Comparison of ENCODE assay signal across 18 cellular contexts in genomic region chr7:64875658-64876406, GRCh38. TPM values are rescaled to one million over a fixed set of nuclear protein-coding genes. Genes with fewer than 3 reads are reported as not detected.
DNase-seq lines count a peak whose midpoint lies in the region; ATAC-seq and TF ChIP-seq lines count a peak whose summit lies in the region.
"Had no signal": no experiment of that assay in that cellular context is flagged by ENCODE, and none has a peak within 500 bp of the region (broad histone marks: within the 10 kb centered on the region; RNA-seq: fewer than 3 reads in every experiment).

No MANE protein-coding gene starts in this region.

- peak; percentile 36 for DNase-seq in activated effector memory CD4-positive, alpha-beta T cell treated with anti-CD3 and anti-CD28 coated beads, Interleukin-2, amount 50 U/mL, for 16 hours
- DNase-seq in activated effector memory CD4-positive, alpha-beta T cell treated with Interleukin-2 at 50 U/mL for 16 hours, result no peak
- DNase-seq in GM13977 (ENCODE audit: low spot score) (peak; percentile 10), mucosa of gallbladder (ENCODE audit: low spot score) (peak; percentile 7), T-helper 17 cell (no peak), sciatic nerve (ENCODE audit: low spot score) (no peak), WTC11 (ENCODE audit: low spot score) (no peak)
- DNase-seq: AML-193, MM.1S, NCI-H1092, NCI-H1436 treated with DMSO at 0.1 percent for 48 hours, NCI-H2029 treated with DMSO at 0.1 percent for 48 hours, NCI-H2171, PC-3, RPMI8226, SIG-M5 had no signal

- intact Hi-C loops in sciatic nerve (cut with DNase I), result no loop called here

- H3K9me3 Mint-ChIP-seq in WTC11, result peaks cover 33% of the 10 kb centered on the region

- ATAC-seq in T-helper 17 cell (no peak), sciatic nerve (no peak), WTC11 (no peak)
- ATAC-seq: GM23338, HCT116, PC-3 had no signal

- in situ Hi-C loops in GM13977 (cut with MboI; ENCODE audit: low pct_unique_long_range_greater_than_20kb, low sequenced_read_pairs, unreplicated experiment), result no loop called here

- no peaks in the 10 kb centered on the region for H3K9me3 ChIP-seq in T-helper 17 cell (ENCODE audit: control insufficient read depth, low read length, poor library complexity, severe bottlenecking)

- peaks cover 59% of the 10 kb centered on the region for H3K27me3 Mint-ChIP-seq in T-helper 17 cell
- H3K27me3 Mint-ChIP-seq in WTC11 (ENCODE audit: low read depth), result peaks cover 43% of the 10 kb centered on the region

- H3K36me3 Mint-ChIP-seq in T-helper 17 cell (ENCODE audit: low read depth) (no peaks in the 10 kb centered on the region), WTC11 (peaks cover 22% of the 10 kb centered on the region)

- no peak for TF ChIP-seq CTCF in GM13977 (IDR thresholded peaks at IDR 0.05; ENCODE audit: extremely low read depth, insufficient read depth, missing control alignments)
- no peak for TF ChIP-seq CTCF in WTC11 (IDR thresholded peaks at IDR 0.05)

- no peak overlapping the region for H3K4me3 Mint-ChIP-seq in T-helper 17 cell
- no peak overlapping the region for H3K4me3 Mint-ChIP-seq in WTC11
- H3K4me3 Mint-ChIP-seq: GM23338 had no signal

- CTCF ChIA-PET in WTC11 (lab: Charles Lee), result no interaction called here

- POLR2A ChIA-PET in WTC11 (lab: Charles Lee), result no interaction called here

- peaks cover 13% of the 10 kb centered on the region for H3K4me1 Mint-ChIP-seq in T-helper 17 cell
- peaks cover 2% of the 10 kb centered on the region; the same call in 1 of the 2 replicates for H3K4me1 Mint-ChIP-seq in WTC11
- H3K4me1 Mint-ChIP-seq: GM23338 had no signal

- H3K27ac Mint-ChIP-seq in T-helper 17 cell (no peak overlapping the region), WTC11 (no peak overlapping the region)
- H3K27ac Mint-ChIP-seq: GM23338 had no signal

TF ChIP-seq in WTC11, 78 proteins besides CTCF, POLR2A, EP300 and RAD21:
- TF ChIP-seq RELA (CRISPR knock-in tag; IDR thresholded peaks at IDR 0.05; ENCODE audit: borderline replicate concordance) (no peak), ATF2 (CRISPR knock-in tag; IDR thresholded peaks at IDR 0.05; ENCODE audit: borderline replicate concordance, low read depth) (no peak), SOX15 (CRISPR knock-in tag; IDR thresholded peaks at IDR 0.05) (no peak), ZNF425 (CRISPR knock-in tag; conservative IDR thresholded peaks at IDR 0.05) (no peak)
TF ChIP-seq in WTC11: peak in this region for 0.

RNA-seq across cellular contexts. Expression of gene ZNF273, which starts 27.2 kb away (rescaled TPM):
- total RNA-seq in mucosa of gallbladder (9.3 TPM), T-helper 17 cell (1 to 10 TPM; 5.9 to 6.7 TPM), sciatic nerve (11.2 TPM), WTC11 (2021) (11.3 to 12.8 TPM (median 12.1 TPM) in 3 replicates)

Comparison
In these comparisons a context has a peak if more than half of its experiments do, and no peak if none do; other contexts are left out.
1. DNase-seq: peak in activated effector memory CD4-positive, alpha-beta T cell treated with anti-CD3 and anti-CD28 coated beads, Interleukin-2, amount 50 U/mL, for 16 hours (single experiment), GM13977 (single experiment) and mucosa of gallbladder (single experiment); none in activated effector memory CD4-positive, alpha-beta T cell treated with Interleukin-2 at 50 U/mL for 16 hours (single experiment), T-helper 17 cell (0 of 3), sciatic nerve (single experiment) and WTC11 (single experiment).